ENCODE assay signal across 31 cellular contexts in genomic region chr1:240271081-240271480, GRCh38.
"Had no signal": no experiment of that assay in that cellular context is flagged by ENCODE, and none has a peak within 500 bp of the region (broad histone marks: within the 10 kb centered on the region; RNA-seq: fewer than 3 reads in every experiment).

No MANE protein-coding gene starts in this region.

- H3K27ac Mint-ChIP-seq: activated B cell treated with CpG ODN at 0.5 μM for 24 hours; activated CD4-positive, alpha-beta memory T cell treated with anti-CD3 and anti-CD28 coated beads for 36 hours; activated CD4-positive, alpha-beta T cell treated with anti-CD3 and anti-CD28 coated beads, Interleukin-2, amount 10 ng/mL, durations not matched to agents 24 days and 14 days; activated CD8-positive, alpha-beta T cell treated with anti-CD3 and anti-CD28 coated beads for 36 hours; activated naive CD4-positive, alpha-beta T cell treated with anti-CD3 and anti-CD28 coated beads for 36 hours; activated naive CD4-positive, alpha-beta T cell treated with anti-CD3 and anti-CD28 coated beads, Interleukin-2, amount 50 U/mL, for 72 hours; activated naive CD8-positive, alpha-beta T cell treated with anti-CD3 and anti-CD28 coated beads for 36 hours; activated T-cell treated with anti-CD3 and anti-CD28 coated beads, Interleukin-2, amount 50 U/mL, for 72 hours; activated T-helper 1 cell treated with anti-CD3 and anti-CD28 coated beads, Interleukin-12 subunit alpha, Interleukin-12 subunit beta, Interleukin-2, Interleukin-4 antibody, amounts not matched to agents 30 ng/mL and 10 ng/mL and 1 ng/mL, durations not matched to agents 14 hours and 24 hours and 36 hours; activated T-helper 17 cell treated with anti-CD3 and anti-CD28 coated beads, Interleukin-2, amount 50 U/mL, for 72 hours; brain; T-helper 1 cell treated with Interleukin-12 subunit alpha and Interleukin-12 subunit beta and Interleukin-4 antibody, amounts not matched to agents 30 μg/mL and 1 μg/mL, for 36 hours; T-helper 2 cell treated with Interferon-gamma antibody and Interleukin-4, amounts not matched to agents 5 μg/mL and 100 μg/mL, for 36 hours had no signal

- H3K4me3 Mint-ChIP-seq: activated B cell treated with CpG ODN at 0.5 μM for 24 hours; activated CD4-positive, alpha-beta memory T cell treated with anti-CD3 and anti-CD28 coated beads for 36 hours; activated CD4-positive, alpha-beta T cell treated with anti-CD3 and anti-CD28 coated beads, Interleukin-2, amount 10 ng/mL, durations not matched to agents 24 days and 14 days; activated CD8-positive, alpha-beta T cell treated with anti-CD3 and anti-CD28 coated beads for 36 hours; activated naive CD4-positive, alpha-beta T cell treated with anti-CD3 and anti-CD28 coated beads for 36 hours; activated naive CD8-positive, alpha-beta T cell treated with anti-CD3 and anti-CD28 coated beads for 36 hours; activated T-cell treated with anti-CD3 and anti-CD28 coated beads, Interleukin-2, amount 50 U/mL, for 4 hours; activated T-cell treated with anti-CD3 and anti-CD28 coated beads, Interleukin-2, amount 50 U/mL, for 72 hours; activated T-helper 1 cell treated with anti-CD3 and anti-CD28 coated beads, Interleukin-12 subunit alpha, Interleukin-12 subunit beta, Interleukin-2, Interleukin-4 antibody, amounts not matched to agents 30 ng/mL and 10 ng/mL and 1 ng/mL, durations not matched to agents 14 hours and 24 hours and 36 hours; activated T-helper 17 cell treated with anti-CD3 and anti-CD28 coated beads, Interleukin-2, amount 50 U/mL, for 72 hours; brain; T-helper 1 cell treated with Interleukin-12 subunit alpha and Interleukin-12 subunit beta and Interleukin-4 antibody, amounts not matched to agents 30 μg/mL and 1 μg/mL, for 36 hours; T-helper 2 cell treated with Interferon-gamma antibody and Interleukin-4, amounts not matched to agents 5 μg/mL and 100 μg/mL, for 36 hours had no signal

- DNase-seq: activated B cell treated with CpG ODN at 0.5 μM for 24 hours; activated CD4-positive, alpha-beta memory T cell treated with anti-CD3 and anti-CD28 coated beads for 36 hours; activated CD4-positive, alpha-beta T cell treated with anti-CD3 and anti-CD28 coated beads for 4 hours; activated CD4-positive, alpha-beta T cell treated with anti-CD3 and anti-CD28 coated beads, Interleukin-2, amount 10 ng/mL, durations not matched to agents 24 days and 14 days; activated CD4-positive, alpha-beta T cell treated with anti-CD3 and anti-CD28 coated beads, Interleukin-2, amount 50 U/mL, for 1 hour; activated CD4-positive, alpha-beta T cell treated with anti-CD3 and anti-CD28 coated beads, Interleukin-2, amount 50 U/mL, for 4 hours; activated CD4-positive, CD25-positive, alpha-beta regulatory T cell treated with anti-CD3 and anti-CD28 coated beads, Interleukin-2, amount 50 U/mL, for 72 hours; activated CD8-positive, alpha-beta memory T cell treated with anti-CD3 and anti-CD28 coated beads, Interleukin-2, amount 50 U/mL, for 4 hours; activated CD8-positive, alpha-beta T cell treated with anti-CD3 and anti-CD28 coated beads for 36 hours; activated effector memory CD4-positive, alpha-beta T cell treated with anti-CD3 and anti-CD28 coated beads, Interleukin-2, amount 50 U/mL, for 16 hours; activated gamma-delta T cell treated with Interleukin-2 at 50 U/mL for 16 hours; activated naive CD4-positive, alpha-beta T cell; activated naive CD4-positive, alpha-beta T cell treated with anti-CD3 and anti-CD28 coated beads for 36 hours; activated naive CD4-positive, alpha-beta T cell treated with anti-CD3 and anti-CD28 coated beads, Interleukin-2, amount 50 U/mL, for 16 hours; activated naive CD8-positive, alpha-beta T cell treated with anti-CD3 and anti-CD28 coated beads for 36 hours; activated T-cell treated with anti-CD3 and anti-CD28 coated beads for 4 hours; activated T-cell treated with anti-CD3 and anti-CD28 coated beads, Interleukin-2, amount 50 U/mL, for 1 hour; activated T-cell treated with anti-CD3 and anti-CD28 coated beads, Interleukin-2, amount 50 U/mL, for 4 hours; activated T-cell treated with anti-CD3 and anti-CD28 coated beads, Interleukin-2, amount 50 U/mL, for 72 hours; adrenal gland; amygdala; anterior cingulate cortex; central memory CD4-positive, alpha-beta T cell; T-helper 2 cell; T-helper 9 cell had no signal

- H3K4me1 Mint-ChIP-seq: activated B cell treated with CpG ODN at 0.5 μM for 24 hours; activated CD4-positive, alpha-beta T cell treated with anti-CD3 and anti-CD28 coated beads, Interleukin-2, amount 10 ng/mL, durations not matched to agents 24 days and 14 days; activated naive CD8-positive, alpha-beta T cell treated with anti-CD3 and anti-CD28 coated beads for 36 hours; activated T-helper 17 cell treated with anti-CD3 and anti-CD28 coated beads, Interleukin-2, amount 50 U/mL, for 72 hours; brain had no signal

- H3K36me3 Mint-ChIP-seq: activated CD4-positive, alpha-beta memory T cell treated with anti-CD3 and anti-CD28 coated beads for 36 hours; activated naive CD8-positive, alpha-beta T cell treated with anti-CD3 and anti-CD28 coated beads for 36 hours had no signal

- ATAC-seq: activated CD8-positive, alpha-beta T cell treated with anti-CD3 and anti-CD28 coated beads for 36 hours; activated naive CD4-positive, alpha-beta T cell treated with anti-CD3 and anti-CD28 coated beads, Interleukin-2, amount 50 U/mL, for 72 hours; activated T-cell treated with anti-CD3 and anti-CD28 coated beads, Interleukin-2, amount 50 U/mL, for 4 hours; activated T-cell treated with anti-CD3 and anti-CD28 coated beads, Interleukin-2, amount 50 U/mL, for 72 hours; activated T-helper 17 cell treated with anti-CD3 and anti-CD28 coated beads, Interleukin-2, amount 50 U/mL, for 72 hours had no signal

- H3K27me3 Mint-ChIP-seq: activated B cell treated with CpG ODN at 0.5 μM for 24 hours; activated CD4-positive, alpha-beta memory T cell treated with anti-CD3 and anti-CD28 coated beads for 36 hours; activated CD4-positive, alpha-beta T cell treated with anti-CD3 and anti-CD28 coated beads, Interleukin-2, amount 10 ng/mL, durations not matched to agents 24 days and 14 days; activated CD8-positive, alpha-beta T cell treated with anti-CD3 and anti-CD28 coated beads for 36 hours; brain had no signal
